8 cellular contexts compared by ENCODE assay signal in genomic region chrX:109475174-109475891, GRCh38.
DNase-seq lines count a peak whose midpoint lies in the region; ATAC-seq and TF ChIP-seq lines count a peak whose summit lies in the region.

No MANE protein-coding gene starts in this region.

- H3K36me3 ChIP-seq in ACC112 (ENCODE audit: insufficient read depth, low read length) (no peaks in the 10 kb centered on the region), GM06990 (ENCODE audit: control insufficient read depth, insufficient read depth, low read length) (no peaks in the 10 kb centered on the region), iPS-20b (ENCODE audit: insufficient read depth, low read depth, low read length) (no peaks in the 10 kb centered on the region)
- no peaks in the 10 kb centered on the region for H3K36me3 ChIP-seq in effector memory CD4-positive, alpha-beta T cell (ENCODE audit: control insufficient read depth, insufficient read depth, low read length)

- ATAC-seq in GM19455 (IDR thresholded peaks at IDR 0.05; ENCODE audit: unreplicated experiment) = no peak

- peak overlapping the region; percentile 62 for H3K4me3 ChIP-seq in ACC112 (ENCODE audit: low read depth, low read length)
- H3K4me3 ChIP-seq in GM06990 (replicated peaks; ENCODE audit: low read depth, low read length) = no peak overlapping the region
- H3K4me3 ChIP-seq in iPS-20b (ENCODE audit: low read length) = peak overlapping the region; percentile 52
- no peak overlapping the region for H3K4me3 ChIP-seq in effector memory CD4-positive, alpha-beta T cell (ENCODE audit: insufficient read depth, low read depth, low read length, poor library complexity, severe bottlenecking)

- peak; percentile 18 for TF ChIP-seq CTCF in GM06990 (IDR thresholded peaks at IDR 0.05; ENCODE audit: insufficient read depth, low read length, poor library complexity, severe bottlenecking)

- H3K9ac ChIP-seq in iPS-20b (ENCODE audit: low read depth, low read length) = peak overlapping the region; percentile 34; the same call in 1 of the 2 replicates

- H3K9me3 ChIP-seq in iPS-20b (ENCODE audit: insufficient read depth, low read depth, low read length) = no peaks in the 10 kb centered on the region
- H3K9me3 ChIP-seq in effector memory CD4-positive, alpha-beta T cell (ENCODE audit: control insufficient read depth, low read length) = no peaks in the 10 kb centered on the region

- no peaks in the 10 kb centered on the region for H3K27me3 ChIP-seq in ACC112 (ENCODE audit: insufficient read depth, low read length)
- no peaks in the 10 kb centered on the region for H3K27me3 ChIP-seq in GM06990 (replicated peaks; ENCODE audit: control insufficient read depth, insufficient read depth, low read length)
- H3K27me3 ChIP-seq in iPS-20b (ENCODE audit: insufficient read depth, low read length) = no peaks in the 10 kb centered on the region
- H3K27me3 ChIP-seq in effector memory CD4-positive, alpha-beta T cell (replicated peaks; ENCODE audit: control insufficient read depth, insufficient read depth, low read length, poor library complexity, severe bottlenecking) = no peaks in the 10 kb centered on the region

- DNase-seq in GM06990 (ENCODE audit: extremely low read depth, insufficient read length) (peak; percentile 1), NCI-H2081 treated with DMSO at 0.1 percent for 48 hours (lab: John Stamatoyannopoulos, UW) (peak; percentile 31), astrocyte of the hippocampus (ENCODE audit: low read depth, low spot score) (peak; percentile 62)
- peak; percentile 20 for DNase-seq in stimulated activated CD8-positive, alpha-beta memory T cell treated with anti-CD3 and anti-CD28 coated beads, Interleukin-4, amount 100 ng/mL, for 48 hours
- DNase-seq in effector memory CD4-positive, alpha-beta T cell = no peak

- H2AFZ ChIP-seq in ACC112 (ENCODE audit: low read length, unreplicated experiment) = peak overlapping the region; percentile 68

- H3K27ac ChIP-seq in ACC112 (ENCODE audit: low read depth, low read length) = no peak overlapping the region
- no peak overlapping the region for H3K27ac ChIP-seq in iPS-20b (ENCODE audit: low read length)
- H3K27ac ChIP-seq in effector memory CD4-positive, alpha-beta T cell (ENCODE audit: insufficient read depth, low read length, poor library complexity, severe bottlenecking) = no peak overlapping the region

- H3K79me2 ChIP-seq in ACC112 (ENCODE audit: control insufficient read depth, insufficient read depth, low read length, unreplicated experiment) = no peaks in the 10 kb centered on the region

- peaks cover 5% of the 10 kb centered on the region for H3K4me1 ChIP-seq in ACC112 (ENCODE audit: control insufficient read depth, insufficient read depth, low read length, unreplicated experiment)
- H3K4me1 ChIP-seq in iPS-20b (ENCODE audit: insufficient read depth, low read length) = peaks cover 15% of the 10 kb centered on the region
- no peaks in the 10 kb centered on the region for H3K4me1 ChIP-seq in effector memory CD4-positive, alpha-beta T cell (ENCODE audit: control insufficient read depth, insufficient read depth, low read length, poor library complexity, severe bottlenecking)

Comparison
In these comparisons a context has a peak if more than half of its experiments do, and no peak if none do; other contexts are left out.
1. H3K4me3 ChIP-seq: peak in ACC112 (single experiment) and iPS-20b (single experiment); none in GM06990 (single experiment) and effector memory CD4-positive, alpha-beta T cell (single experiment).
2. DNase-seq: peak in GM06990 (single experiment), NCI-H2081 treated with DMSO at 0.1 percent for 48 hours (single experiment), astrocyte of the hippocampus (single experiment) and stimulated activated CD8-positive, alpha-beta memory T cell treated with anti-CD3 and anti-CD28 coated beads, Interleukin-4, amount 100 ng/mL, for 48 hours (single experiment); none in effector memory CD4-positive, alpha-beta T cell (0 of 3).